1 cellular context compared by ENCODE assay signal in the genomic region with DNA sequence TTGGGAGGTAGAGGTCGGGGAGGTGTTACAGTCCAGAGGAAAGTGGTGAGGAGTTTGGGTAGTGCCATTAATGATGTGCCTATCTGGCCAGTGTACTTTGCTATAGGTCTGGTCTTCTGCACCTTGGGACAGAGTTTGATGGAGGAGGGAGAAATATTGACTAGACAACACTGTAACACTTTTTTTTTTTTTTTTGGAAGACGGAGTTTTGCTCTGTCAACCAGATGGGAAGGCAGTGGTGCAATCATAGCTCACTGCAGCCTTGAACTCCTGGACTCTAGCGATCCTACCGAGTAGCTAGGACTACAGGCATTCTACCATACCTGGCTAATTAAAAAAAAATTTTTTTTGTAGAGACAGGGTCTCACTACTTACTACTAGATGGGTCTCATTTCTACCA.
TF ChIP-seq lines count a peak whose summit lies in the region.

No MANE protein-coding gene starts in this region.

TF ChIP-seq in IMR-90, 13 proteins besides CTCF, POLR2A, EP300 and RAD21:
- TF ChIP-seq SMC3 (IDR thresholded peaks at IDR 0.05; ENCODE audit: low read depth, low read length) (no peak), CHD1 (IDR thresholded peaks at IDR 0.05; ENCODE audit: low read depth, low read length) (no peak), MXI1 (IDR thresholded peaks at IDR 0.05; ENCODE audit: borderline replicate concordance, low read depth, low read length) (no peak), MAFK (IDR thresholded peaks at IDR 0.05; ENCODE audit: low read depth, low read length) (no peak), NFE2L2 (IDR thresholded peaks at IDR 0.05; ENCODE audit: low read depth, low read length) (no peak), FOS (IDR thresholded peaks at IDR 0.05; ENCODE audit: low read depth, low read length) (no peak), CEBPB (IDR thresholded peaks at IDR 0.05; ENCODE audit: low read depth, low read length) (no peak), MAZ (IDR thresholded peaks at IDR 0.05; ENCODE audit: borderline replicate concordance, low read depth, low read length) (no peak), RCOR1 (IDR thresholded peaks at IDR 0.05; ENCODE audit: insufficient replicate concordance, low read length) (no peak), RFX5 (IDR thresholded peaks at IDR 0.05; ENCODE audit: low read depth, low read length) (no peak), BHLHE40 (IDR thresholded peaks at IDR 0.05; ENCODE audit: low read depth, low read length) (no peak)
- TF ChIP-seq, protein P1, sequence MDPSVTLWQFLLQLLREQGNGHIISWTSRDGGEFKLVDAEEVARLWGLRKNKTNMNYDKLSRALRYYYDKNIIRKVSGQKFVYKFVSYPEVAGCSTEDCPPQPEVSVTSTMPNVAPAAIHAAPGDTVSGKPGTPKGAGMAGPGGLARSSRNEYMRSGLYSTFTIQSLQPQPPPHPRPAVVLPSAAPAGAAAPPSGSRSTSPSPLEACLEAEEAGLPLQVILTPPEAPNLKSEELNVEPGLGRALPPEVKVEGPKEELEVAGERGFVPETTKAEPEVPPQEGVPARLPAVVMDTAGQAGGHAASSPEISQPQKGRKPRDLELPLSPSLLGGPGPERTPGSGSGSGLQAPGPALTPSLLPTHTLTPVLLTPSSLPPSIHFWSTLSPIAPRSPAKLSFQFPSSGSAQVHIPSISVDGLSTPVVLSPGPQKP (IDR thresholded peaks at IDR 0.05; ENCODE audit: borderline replicate concordance, low read depth, low read length): no peak
- TF ChIP-seq, protein P2, sequence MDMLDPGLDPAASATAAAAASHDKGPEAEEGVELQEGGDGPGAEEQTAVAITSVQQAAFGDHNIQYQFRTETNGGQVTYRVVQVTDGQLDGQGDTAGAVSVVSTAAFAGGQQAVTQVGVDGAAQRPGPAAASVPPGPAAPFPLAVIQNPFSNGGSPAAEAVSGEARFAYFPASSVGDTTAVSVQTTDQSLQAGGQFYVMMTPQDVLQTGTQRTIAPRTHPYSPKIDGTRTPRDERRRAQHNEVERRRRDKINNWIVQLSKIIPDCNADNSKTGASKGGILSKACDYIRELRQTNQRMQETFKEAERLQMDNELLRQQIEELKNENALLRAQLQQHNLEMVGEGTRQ (IDR thresholded peaks at IDR 0.05; ENCODE audit: low read depth, low read length): no peak
